In the genomic region with DNA sequence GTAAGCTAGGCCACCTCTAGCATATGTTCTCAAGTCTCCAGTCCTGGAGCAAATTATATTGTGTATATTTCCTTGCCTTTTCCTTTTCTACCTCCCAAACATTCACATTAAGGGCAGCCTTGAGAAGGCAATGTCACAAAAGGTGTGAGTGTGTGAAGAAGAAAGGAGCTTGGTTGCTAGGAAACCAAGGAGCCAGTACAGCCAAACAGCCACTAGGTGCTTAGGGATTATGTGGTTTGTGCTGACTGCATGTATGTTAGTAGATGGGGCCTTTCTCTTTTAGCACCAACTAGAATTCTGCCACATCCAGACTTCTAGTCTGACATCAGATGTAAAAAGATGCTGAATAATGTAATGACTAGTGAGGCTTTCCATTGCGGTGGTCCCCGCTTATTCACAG, we compare ENCODE assay signal across 2 cellular contexts.
TF ChIP-seq lines count a peak whose summit lies in the region.

No MANE protein-coding gene starts in this region.

TF ChIP-seq in IMR-90, 13 proteins besides CTCF, POLR2A, EP300 and RAD21:
- TF ChIP-seq RCOR1 (IDR thresholded peaks at IDR 0.05; ENCODE audit: insufficient replicate concordance, low read length): no peak
- TF ChIP-seq CEBPB (IDR thresholded peaks at IDR 0.05; ENCODE audit: low read depth, low read length): no peak
- no peak for TF ChIP-seq BHLHE40 (IDR thresholded peaks at IDR 0.05; ENCODE audit: low read depth, low read length)
- TF ChIP-seq MAZ (IDR thresholded peaks at IDR 0.05; ENCODE audit: borderline replicate concordance, low read depth, low read length): no peak
- no peak for TF ChIP-seq CHD1 (IDR thresholded peaks at IDR 0.05; ENCODE audit: low read depth, low read length)
TF ChIP-seq in IMR-90: peak in this region for 0.

TF ChIP-seq in K562, 482 proteins besides CTCF, POLR2A, EP300 and RAD21:
- TF ChIP-seq NCOR1 (IDR thresholded peaks at IDR 0.05) (no peak), CBFA2T2 (conservative IDR thresholded peaks at IDR 0.05) (no peak), ZNF24 (IDR thresholded peaks at IDR 0.05) (no peak), RFX1 (IDR thresholded peaks at IDR 0.05) (peak; percentile 58)
